8 cellular contexts compared by ENCODE assay signal in genomic region chr12:128595609-128596008, GRCh38.
"Had no signal": no experiment of that assay in that cellular context is flagged by ENCODE, and none has a peak within 500 bp of the region (broad histone marks: within the 10 kb centered on the region; RNA-seq: fewer than 3 reads in every experiment).

No MANE protein-coding gene starts in this region.

- H2AFZ ChIP-seq: GM23248 had no signal

- H3K4me3 ChIP-seq: GM23248 had no signal

- DNase-seq: GM23248, GOT3, H9, HCEC 1CT, IMR-90, KBM-7 had no signal

- H3K4me3 Mint-ChIP-seq: H9 had no signal

- FAIRE-seq: H54 had no signal

- H3K27ac ChIP-seq: GM23248, HL-60 had no signal

- H3K9ac ChIP-seq: GM23248 had no signal

- H3K9me3 Mint-ChIP-seq: H9 had no signal
